In the genomic region with DNA sequence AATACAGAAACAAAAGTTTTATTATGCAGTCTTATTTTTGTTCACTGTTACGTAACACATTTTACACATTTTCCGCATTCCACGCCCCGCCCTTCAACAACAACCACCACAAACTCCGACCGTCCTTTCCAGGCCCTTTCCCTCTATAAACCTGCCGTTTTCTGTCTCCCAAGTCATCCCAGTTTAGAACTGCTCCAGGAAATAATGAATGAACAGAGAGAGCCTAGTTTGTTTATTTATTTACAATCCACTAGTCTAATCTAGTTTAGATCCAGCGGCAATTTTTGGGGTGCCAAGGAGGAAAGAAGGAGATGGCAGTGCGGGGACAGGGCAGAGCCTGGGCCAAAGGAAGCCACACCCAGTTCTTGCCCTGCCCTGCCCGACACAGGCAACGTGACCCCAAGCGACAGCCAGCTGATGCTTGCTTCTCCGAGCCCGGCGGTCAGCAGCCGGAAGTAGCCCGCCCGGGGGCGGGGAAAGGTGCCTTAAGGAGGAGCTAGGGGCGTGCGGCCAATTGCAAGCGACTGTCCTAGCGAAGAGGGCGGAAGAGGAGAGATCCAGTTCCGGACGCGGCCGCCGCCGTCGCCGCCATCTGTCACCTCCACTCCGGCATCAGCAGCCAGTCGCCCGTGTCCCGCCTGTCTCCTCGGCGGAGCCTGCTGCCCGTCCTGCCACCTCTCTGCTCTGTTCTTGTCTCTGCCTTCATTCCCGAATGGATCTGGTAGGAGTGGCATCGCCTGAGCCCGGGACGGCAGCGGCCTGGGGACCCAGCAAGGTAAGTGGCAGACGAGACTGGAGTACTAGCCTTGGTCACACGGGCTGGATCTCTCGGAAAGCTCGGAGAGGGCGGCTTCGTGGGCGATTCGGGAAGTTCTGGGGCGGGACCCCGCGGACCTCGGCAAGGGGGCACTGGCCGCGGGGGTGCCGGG, we compare ENCODE assay signal across 8 cellular contexts. TPM values are rescaled to one million over a fixed set of nuclear protein-coding genes. Genes with fewer than 3 reads are reported as not detected.
DNase-seq lines count a peak whose midpoint lies in the region; ATAC-seq and TF ChIP-seq lines count a peak whose summit lies in the region.

A gene with protein sequence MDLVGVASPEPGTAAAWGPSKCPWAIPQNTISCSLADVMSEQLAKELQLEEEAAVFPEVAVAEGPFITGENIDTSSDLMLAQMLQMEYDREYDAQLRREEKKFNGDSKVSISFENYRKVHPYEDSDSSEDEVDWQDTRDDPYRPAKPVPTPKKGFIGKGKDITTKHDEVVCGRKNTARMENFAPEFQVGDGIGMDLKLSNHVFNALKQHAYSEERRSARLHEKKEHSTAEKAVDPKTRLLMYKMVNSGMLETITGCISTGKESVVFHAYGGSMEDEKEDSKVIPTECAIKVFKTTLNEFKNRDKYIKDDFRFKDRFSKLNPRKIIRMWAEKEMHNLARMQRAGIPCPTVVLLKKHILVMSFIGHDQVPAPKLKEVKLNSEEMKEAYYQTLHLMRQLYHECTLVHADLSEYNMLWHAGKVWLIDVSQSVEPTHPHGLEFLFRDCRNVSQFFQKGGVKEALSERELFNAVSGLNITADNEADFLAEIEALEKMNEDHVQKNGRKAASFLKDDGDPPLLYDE (plus strand): TSS at position 560 of the 929 bp plus-strand sequence. CDS start 153 bp downstream, at position 713.

- H3K4me1 ChIP-seq in mucosa of stomach (ENCODE audit: control insufficient read depth, insufficient read depth, low read length) = peaks cover 29% of the 10 kb centered on the region

- no peaks in the 10 kb centered on the region for H3K36me3 ChIP-seq in mucosa of stomach (ENCODE audit: control insufficient read depth, insufficient read depth, low read length)

- no peaks in the 10 kb centered on the region for H3K27me3 ChIP-seq in mucosa of stomach (ENCODE audit: control insufficient read depth, insufficient read depth, low read length)

- peak; percentile 96 for DNase-seq in DMS153 treated with DMSO at 0.1 percent for 48 hours (lab: John Stamatoyannopoulos, UW; ENCODE audit: unreplicated experiment)
- peak; percentile 97 for DNase-seq in KBM-7
- peak; percentile 94 for DNase-seq in activated T-cell treated with anti-CD3 and anti-CD28 coated beads, Interleukin-2, amount 50 U/mL, for 24 hours
- DNase-seq in erythroblast (lab: John Stamatoyannopoulos, UW) = peak; percentile 98 to 99
- DNase-seq in stimulated activated CD8-positive, alpha-beta memory T cell treated with anti-CD3 and anti-CD28 coated beads, Interleukin-7, amount 100 ng/mL, for 1 hour (ENCODE audit: low read depth in 2 of 2) = peak; percentile 81 to 82

- no peaks in the 10 kb centered on the region for H3K9me3 Mint-ChIP-seq in activated T-cell treated with anti-CD3 and anti-CD28 coated beads, Interleukin-2, amount 50 U/mL, for 24 hours

- no peaks in the 10 kb centered on the region for H3K27me3 Mint-ChIP-seq in activated T-cell treated with anti-CD3 and anti-CD28 coated beads, Interleukin-2, amount 50 U/mL, for 24 hours

- no peaks in the 10 kb centered on the region for H3K9me3 ChIP-seq in mucosa of stomach (ENCODE audit: control insufficient read depth, low read length)

- H3K4me1 Mint-ChIP-seq in activated T-cell treated with anti-CD3 and anti-CD28 coated beads, Interleukin-2, amount 50 U/mL, for 24 hours (ENCODE audit: low read depth) = peaks cover 55% of the 10 kb centered on the region

- ATAC-seq in GM21717 (IDR thresholded peaks at IDR 0.05; ENCODE audit: unreplicated experiment) = peak; percentile 93

- peak within 1 kb of the TSS; percentile 88 for H3K4me3 ChIP-seq in mucosa of stomach (ENCODE audit: low read length)

- peak; percentile 98 for TF ChIP-seq POLR2A in erythroblast (IDR thresholded peaks at IDR 0.05; ENCODE audit: low read length)

- peak within 1 kb of the TSS; percentile 93 for H3K27ac Mint-ChIP-seq in activated T-cell treated with anti-CD3 and anti-CD28 coated beads, Interleukin-2, amount 50 U/mL, for 24 hours

- in situ Hi-C loops in KBM-7 (cut with MboI; ENCODE audit: low pct_unique_long_range_greater_than_20kb, low sequenced_read_pairs) = no loop called here

- H3K4me3 Mint-ChIP-seq in activated T-cell treated with anti-CD3 and anti-CD28 coated beads, Interleukin-2, amount 50 U/mL, for 24 hours = peak within 1 kb of the TSS; percentile 100

- H3K9ac ChIP-seq in mucosa of stomach (ENCODE audit: low read length) = peak within 1 kb of the TSS; percentile 99

- peaks cover 39% of the 10 kb centered on the region for H3K36me3 Mint-ChIP-seq in activated T-cell treated with anti-CD3 and anti-CD28 coated beads, Interleukin-2, amount 50 U/mL, for 24 hours (ENCODE audit: low read depth)

TF ChIP-seq in PFSK-1, 5 proteins besides CTCF, POLR2A, EP300 and RAD21:
- TF ChIP-seq POLR2AphosphoS5 (IDR thresholded peaks at IDR 0.05; ENCODE audit: low read depth, low read length) = peak; percentile 93
- peak; percentile 78; the same call in 1 of the 2 replicates for TF ChIP-seq SIN3A (IDR thresholded peaks at IDR 0.05; ENCODE audit: borderline replicate concordance, insufficient read depth, low read length)
- TF ChIP-seq, protein P1, sequence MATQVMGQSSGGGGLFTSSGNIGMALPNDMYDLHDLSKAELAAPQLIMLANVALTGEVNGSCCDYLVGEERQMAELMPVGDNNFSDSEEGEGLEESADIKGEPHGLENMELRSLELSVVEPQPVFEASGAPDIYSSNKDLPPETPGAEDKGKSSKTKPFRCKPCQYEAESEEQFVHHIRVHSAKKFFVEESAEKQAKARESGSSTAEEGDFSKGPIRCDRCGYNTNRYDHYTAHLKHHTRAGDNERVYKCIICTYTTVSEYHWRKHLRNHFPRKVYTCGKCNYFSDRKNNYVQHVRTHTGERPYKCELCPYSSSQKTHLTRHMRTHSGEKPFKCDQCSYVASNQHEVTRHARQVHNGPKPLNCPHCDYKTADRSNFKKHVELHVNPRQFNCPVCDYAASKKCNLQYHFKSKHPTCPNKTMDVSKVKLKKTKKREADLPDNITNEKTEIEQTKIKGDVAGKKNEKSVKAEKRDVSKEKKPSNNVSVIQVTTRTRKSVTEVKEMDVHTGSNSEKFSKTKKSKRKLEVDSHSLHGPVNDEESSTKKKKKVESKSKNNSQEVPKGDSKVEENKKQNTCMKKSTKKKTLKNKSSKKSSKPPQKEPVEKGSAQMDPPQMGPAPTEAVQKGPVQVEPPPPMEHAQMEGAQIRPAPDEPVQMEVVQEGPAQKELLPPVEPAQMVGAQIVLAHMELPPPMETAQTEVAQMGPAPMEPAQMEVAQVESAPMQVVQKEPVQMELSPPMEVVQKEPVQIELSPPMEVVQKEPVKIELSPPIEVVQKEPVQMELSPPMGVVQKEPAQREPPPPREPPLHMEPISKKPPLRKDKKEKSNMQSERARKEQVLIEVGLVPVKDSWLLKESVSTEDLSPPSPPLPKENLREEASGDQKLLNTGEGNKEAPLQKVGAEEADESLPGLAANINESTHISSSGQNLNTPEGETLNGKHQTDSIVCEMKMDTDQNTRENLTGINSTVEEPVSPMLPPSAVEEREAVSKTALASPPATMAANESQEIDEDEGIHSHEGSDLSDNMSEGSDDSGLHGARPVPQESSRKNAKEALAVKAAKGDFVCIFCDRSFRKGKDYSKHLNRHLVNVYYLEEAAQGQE (IDR thresholded peaks at IDR 0.05; ENCODE audit: insufficient read depth in 1 of 2, low read depth in 2 of 2, low read length in 2 of 2) = 0 out of 4 replicates have a peak, but pooled peaks of 1 of the 2 experiments have one; percentile 4
- TF ChIP-seq TAF1 (IDR thresholded peaks at IDR 0.05; ENCODE audit: borderline replicate concordance, insufficient read depth, low read length) = no peak
- peak; percentile 59 for TF ChIP-seq FOXP2 (optimal IDR thresholded peaks at IDR 0.05; ENCODE audit: borderline replicate concordance, extremely low read depth, extremely low read length, insufficient read depth)

RNA-seq across cellular contexts. Expression of the gene that starts here (rescaled TPM):
- 49.9 TPM for polyA plus RNA-seq in PFSK-1 (2012; ENCODE audit: insufficient read length, low read depth)

Comparison
In these comparisons a context has a peak if more than half of its experiments do, and no peak if none do; other contexts are left out.
1. Peak in every context shown above with its lines: DNase-seq, ATAC-seq and H3K4me3 ChIP-seq.